1 cellular context compared by ENCODE assay signal in the genomic region with DNA sequence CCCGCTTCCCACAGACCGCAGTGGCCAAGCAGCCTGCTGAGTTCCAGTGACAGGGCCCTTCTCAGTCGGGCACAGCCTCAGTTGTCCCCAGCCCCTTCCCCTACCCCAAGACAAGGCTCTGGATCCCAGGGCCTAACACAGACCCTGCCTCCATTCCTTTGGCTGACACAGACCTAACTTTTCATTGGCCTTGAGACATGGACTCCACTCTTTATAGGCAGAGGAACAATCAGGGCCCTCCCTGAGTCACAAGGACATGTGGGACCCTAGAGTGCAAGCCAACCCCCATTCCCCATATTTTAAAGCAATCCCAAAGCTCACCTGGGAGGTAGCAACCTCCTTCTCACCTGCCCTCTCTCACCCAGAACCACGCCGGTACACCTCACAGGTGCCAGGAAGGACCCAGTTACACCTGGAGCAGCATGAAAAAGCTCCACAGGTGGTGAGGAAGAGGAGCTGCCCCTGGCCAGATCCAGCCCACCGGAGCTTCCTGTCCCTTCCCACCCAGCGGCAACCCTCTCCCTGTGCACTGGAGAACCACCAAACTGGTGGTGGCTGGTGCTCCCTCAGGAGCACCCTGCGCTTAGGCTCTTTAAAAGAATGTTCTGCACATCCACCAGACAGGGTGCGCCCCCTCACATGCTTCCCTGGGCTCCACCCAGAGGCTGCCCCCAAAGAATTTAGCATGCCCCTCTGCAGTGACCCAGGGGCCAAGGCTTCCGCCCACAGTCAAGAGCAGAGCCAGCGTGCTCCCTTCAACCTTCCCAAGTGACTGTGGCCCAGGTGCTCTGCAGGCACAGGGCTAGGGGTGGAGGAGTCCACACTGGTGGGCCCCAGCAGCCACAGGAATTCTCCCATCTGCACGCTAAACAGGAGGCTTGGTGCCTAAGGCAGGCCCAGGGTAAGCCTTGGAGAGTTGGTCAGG.
TF ChIP-seq lines count a peak whose summit lies in the region.

No MANE protein-coding gene starts in this region.

TF ChIP-seq in GM12878, 131 proteins besides CTCF, POLR2A, EP300 and RAD21 (continued from another document):
- TF ChIP-seq, protein P1, sequence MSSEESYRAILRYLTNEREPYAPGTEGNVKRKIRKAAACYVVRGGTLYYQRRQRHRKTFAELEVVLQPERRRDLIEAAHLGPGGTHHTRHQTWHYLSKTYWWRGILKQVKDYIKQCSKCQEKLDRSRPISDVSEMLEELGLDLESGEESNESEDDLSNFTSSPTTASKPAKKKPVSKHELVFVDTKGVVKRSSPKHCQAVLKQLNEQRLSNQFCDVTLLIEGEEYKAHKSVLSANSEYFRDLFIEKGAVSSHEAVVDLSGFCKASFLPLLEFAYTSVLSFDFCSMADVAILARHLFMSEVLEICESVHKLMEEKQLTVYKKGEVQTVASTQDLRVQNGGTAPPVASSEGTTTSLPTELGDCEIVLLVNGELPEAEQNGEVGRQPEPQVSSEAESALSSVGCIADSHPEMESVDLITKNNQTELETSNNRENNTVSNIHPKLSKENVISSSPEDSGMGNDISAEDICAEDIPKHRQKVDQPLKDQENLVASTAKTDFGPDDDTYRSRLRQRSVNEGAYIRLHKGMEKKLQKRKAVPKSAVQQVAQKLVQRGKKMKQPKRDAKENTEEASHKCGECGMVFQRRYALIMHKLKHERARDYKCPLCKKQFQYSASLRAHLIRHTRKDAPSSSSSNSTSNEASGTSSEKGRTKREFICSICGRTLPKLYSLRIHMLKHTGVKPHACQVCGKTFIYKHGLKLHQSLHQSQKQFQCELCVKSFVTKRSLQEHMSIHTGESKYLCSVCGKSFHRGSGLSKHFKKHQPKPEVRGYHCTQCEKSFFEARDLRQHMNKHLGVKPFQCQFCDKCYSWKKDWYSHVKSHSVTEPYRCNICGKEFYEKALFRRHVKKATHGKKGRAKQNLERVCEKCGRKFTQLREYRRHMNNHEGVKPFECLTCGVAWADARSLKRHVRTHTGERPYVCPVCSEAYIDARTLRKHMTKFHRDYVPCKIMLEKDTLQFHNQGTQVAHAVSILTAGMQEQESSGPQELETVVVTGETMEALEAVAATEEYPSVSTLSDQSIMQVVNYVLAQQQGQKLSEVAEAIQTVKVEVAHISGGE (CRISPR knock-in tag; IDR thresholded peaks at IDR 0.05) = no peak
- TF ChIP-seq, protein P2, sequence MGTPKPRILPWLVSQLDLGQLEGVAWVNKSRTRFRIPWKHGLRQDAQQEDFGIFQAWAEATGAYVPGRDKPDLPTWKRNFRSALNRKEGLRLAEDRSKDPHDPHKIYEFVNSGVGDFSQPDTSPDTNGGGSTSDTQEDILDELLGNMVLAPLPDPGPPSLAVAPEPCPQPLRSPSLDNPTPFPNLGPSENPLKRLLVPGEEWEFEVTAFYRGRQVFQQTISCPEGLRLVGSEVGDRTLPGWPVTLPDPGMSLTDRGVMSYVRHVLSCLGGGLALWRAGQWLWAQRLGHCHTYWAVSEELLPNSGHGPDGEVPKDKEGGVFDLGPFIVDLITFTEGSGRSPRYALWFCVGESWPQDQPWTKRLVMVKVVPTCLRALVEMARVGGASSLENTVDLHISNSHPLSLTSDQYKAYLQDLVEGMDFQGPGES (IDR thresholded peaks at IDR 0.05) = no peak
- TF ChIP-seq SP1 (IDR thresholded peaks at IDR 0.05; ENCODE audit: low read depth, low read length) (no peak), RELA (IDR thresholded peaks at IDR 0.05; ENCODE audit: borderline replicate concordance, partially characterized antibody) (no peak), IKZF2 (IDR thresholded peaks at IDR 0.05) (no peak), ZBED1 (IDR thresholded peaks at IDR 0.05; ENCODE audit: borderline replicate concordance) (no peak), HDGF (IDR thresholded peaks at IDR 0.05) (no peak), POLR2AphosphoS5 (IDR thresholded peaks at IDR 0.05; ENCODE audit: low read length) (no peak), ZNF24 (IDR thresholded peaks at IDR 0.05) (no peak), EZH2 (IDR thresholded peaks at IDR 0.05; ENCODE audit: borderline replicate concordance, control insufficient read depth, low read depth, low read length) (no peak), KAT2A (conservative IDR thresholded peaks at IDR 0.05; ENCODE audit: control insufficient read depth, low read depth, low read length) (no peak), SMAD5 (IDR thresholded peaks at IDR 0.05; ENCODE audit: low read depth) (no peak), ASH2L (IDR thresholded peaks at IDR 0.05; ENCODE audit: borderline replicate concordance, low read depth) (no peak)
- TF ChIP-seq, protein P3, sequence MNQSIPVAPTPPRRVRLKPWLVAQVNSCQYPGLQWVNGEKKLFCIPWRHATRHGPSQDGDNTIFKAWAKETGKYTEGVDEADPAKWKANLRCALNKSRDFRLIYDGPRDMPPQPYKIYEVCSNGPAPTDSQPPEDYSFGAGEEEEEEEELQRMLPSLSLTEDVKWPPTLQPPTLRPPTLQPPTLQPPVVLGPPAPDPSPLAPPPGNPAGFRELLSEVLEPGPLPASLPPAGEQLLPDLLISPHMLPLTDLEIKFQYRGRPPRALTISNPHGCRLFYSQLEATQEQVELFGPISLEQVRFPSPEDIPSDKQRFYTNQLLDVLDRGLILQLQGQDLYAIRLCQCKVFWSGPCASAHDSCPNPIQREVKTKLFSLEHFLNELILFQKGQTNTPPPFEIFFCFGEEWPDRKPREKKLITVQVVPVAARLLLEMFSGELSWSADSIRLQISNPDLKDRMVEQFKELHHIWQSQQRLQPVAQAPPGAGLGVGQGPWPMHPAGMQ (IDR thresholded peaks at IDR 0.05; ENCODE audit: borderline replicate concordance) = no peak
- TF ChIP-seq, protein P4, sequence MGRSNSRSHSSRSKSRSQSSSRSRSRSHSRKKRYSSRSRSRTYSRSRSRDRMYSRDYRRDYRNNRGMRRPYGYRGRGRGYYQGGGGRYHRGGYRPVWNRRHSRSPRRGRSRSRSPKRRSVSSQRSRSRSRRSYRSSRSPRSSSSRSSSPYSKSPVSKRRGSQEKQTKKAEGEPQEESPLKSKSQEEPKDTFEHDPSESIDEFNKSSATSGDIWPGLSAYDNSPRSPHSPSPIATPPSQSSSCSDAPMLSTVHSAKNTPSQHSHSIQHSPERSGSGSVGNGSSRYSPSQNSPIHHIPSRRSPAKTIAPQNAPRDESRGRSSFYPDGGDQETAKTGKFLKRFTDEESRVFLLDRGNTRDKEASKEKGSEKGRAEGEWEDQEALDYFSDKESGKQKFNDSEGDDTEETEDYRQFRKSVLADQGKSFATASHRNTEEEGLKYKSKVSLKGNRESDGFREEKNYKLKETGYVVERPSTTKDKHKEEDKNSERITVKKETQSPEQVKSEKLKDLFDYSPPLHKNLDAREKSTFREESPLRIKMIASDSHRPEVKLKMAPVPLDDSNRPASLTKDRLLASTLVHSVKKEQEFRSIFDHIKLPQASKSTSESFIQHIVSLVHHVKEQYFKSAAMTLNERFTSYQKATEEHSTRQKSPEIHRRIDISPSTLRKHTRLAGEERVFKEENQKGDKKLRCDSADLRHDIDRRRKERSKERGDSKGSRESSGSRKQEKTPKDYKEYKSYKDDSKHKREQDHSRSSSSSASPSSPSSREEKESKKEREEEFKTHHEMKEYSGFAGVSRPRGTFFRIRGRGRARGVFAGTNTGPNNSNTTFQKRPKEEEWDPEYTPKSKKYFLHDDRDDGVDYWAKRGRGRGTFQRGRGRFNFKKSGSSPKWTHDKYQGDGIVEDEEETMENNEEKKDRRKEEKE (IDR thresholded peaks at IDR 0.05) = no peak
